Comparison of ENCODE assay signal across 6 cellular contexts in genomic region chr17:75463612-75464011, GRCh38. TPM values are rescaled to one million over a fixed set of nuclear protein-coding genes. Genes with fewer than 3 reads are reported as not detected.
"Had no signal": no experiment of that assay in that cellular context is flagged by ENCODE, and none has a peak within 500 bp of the region (broad histone marks: within the 10 kb centered on the region; RNA-seq: fewer than 3 reads in every experiment).

No MANE protein-coding gene starts in this region.

- H3K9me3 Mint-ChIP-seq: IgD-negative memory B cell had no signal

- H3K9me3 ChIP-seq: HAP-1 had no signal

- H3K27ac Mint-ChIP-seq: IgD-negative memory B cell had no signal

- H3K4me3 ChIP-seq: GM23248, HAP-1 had no signal

- H3K27me3 Mint-ChIP-seq: IgD-negative memory B cell had no signal

- H3K36me3 ChIP-seq: HAP-1 had no signal

- H3K27ac ChIP-seq: GM23248 had no signal

- ATAC-seq: HCT116 had no signal

- DNase-seq: GM23248, GOT3, KBM-7 had no signal

RNA-seq across cellular contexts. Expression of gene CASKIN2, which starts 51.7 kb away (rescaled TPM):
- polyA plus RNA-seq: IgD-negative memory B cell had no signal
